In the genomic region with DNA sequence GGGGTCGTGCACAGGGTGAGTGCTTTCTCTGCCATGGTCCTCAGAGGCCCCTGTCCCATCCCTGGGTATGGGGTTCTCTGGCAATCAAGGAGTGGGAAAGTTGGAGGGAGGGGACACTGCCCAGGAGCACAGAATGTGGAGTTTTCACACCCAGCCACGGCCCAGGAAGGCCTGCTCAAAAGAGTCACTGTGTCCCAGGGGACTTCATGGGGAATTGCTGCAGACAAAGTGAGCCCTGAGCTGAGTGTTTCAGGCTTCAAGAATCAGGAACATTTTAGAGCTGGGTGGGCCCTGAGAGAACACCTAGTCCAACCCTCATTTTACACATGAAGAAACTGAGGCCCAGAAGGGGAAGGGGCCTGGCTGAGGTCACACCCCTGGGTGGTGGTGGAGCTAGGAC, we compare ENCODE assay signal across 17 cellular contexts.
"Had no signal": no experiment of that assay in that cellular context is flagged by ENCODE, and none has a peak within 500 bp of the region (broad histone marks: within the 10 kb centered on the region; RNA-seq: fewer than 3 reads in every experiment).

No MANE protein-coding gene starts in this region.

- H2AFZ ChIP-seq: neural progenitor cell, parathyroid adenoma had no signal

- H3K27ac ChIP-seq: brain microvascular endothelial cell, lower lobe of right lung, neural progenitor cell, parathyroid adenoma, tibial artery, uterus had no signal

- H3K9me3 ChIP-seq: lower lobe of right lung, tibial artery, uterus had no signal

- H3K9me3 Mint-ChIP-seq: activated T-helper 2 cell treated with anti-CD3 and anti-CD28 coated beads, Interferon-gamma antibody, Interleukin-2, Interleukin-4, amounts not matched to agents 10 μg/mL and 5 μg/mL and 100 μg/mL, durations not matched to agents 14 hours and 24 hours and 36 hours; mesothelial cell of epicardium; neural progenitor cell; T-helper 2 cell treated with Interferon-gamma antibody and Interleukin-4, amounts not matched to agents 5 μg/mL and 100 μg/mL, for 36 hours had no signal

- ATAC-seq: activated CD4-positive, CD25-positive, alpha-beta regulatory T cell treated with anti-CD3 and anti-CD28 coated beads, Interleukin-2, amount 50 U/mL, for 24 hours; left colon; lower lobe of right lung had no signal

- H3K27ac Mint-ChIP-seq: activated T-helper 2 cell treated with anti-CD3 and anti-CD28 coated beads, Interferon-gamma antibody, Interleukin-2, Interleukin-4, amounts not matched to agents 10 μg/mL and 5 μg/mL and 100 μg/mL, durations not matched to agents 14 hours and 24 hours and 36 hours; mesothelial cell of epicardium; neural progenitor cell; T-helper 2 cell treated with Interferon-gamma antibody and Interleukin-4, amounts not matched to agents 5 μg/mL and 100 μg/mL, for 36 hours had no signal

- H3K36me3 ChIP-seq: brain microvascular endothelial cell, neural progenitor cell, uterus had no signal

- H3K4me3 ChIP-seq: lower lobe of right lung, neural progenitor cell, tibial artery, uterus had no signal

- H3K4me3 Mint-ChIP-seq: mesothelial cell of epicardium; neural progenitor cell; T-helper 2 cell treated with Interferon-gamma antibody and Interleukin-4, amounts not matched to agents 5 μg/mL and 100 μg/mL, for 36 hours had no signal

- H3K9ac ChIP-seq: neural progenitor cell, parathyroid adenoma had no signal

- DNase-seq: activated CD4-positive, alpha-beta T cell treated with anti-CD3 and anti-CD28 coated beads, Interleukin-2, amount 50 U/mL, for 1 hour; activated naive CD4-positive, alpha-beta T cell treated with anti-CD3 and anti-CD28 coated beads, Interleukin-2, amount 50 U/mL, for 16 hours; brain microvascular endothelial cell; effector CD8-positive, alpha-beta T cell; foreskin melanocyte; left colon; lower lobe of right lung; stimulated activated CD4-positive, alpha-beta T cell treated with anti-CD3 and anti-CD28 coated beads, Interleukin-1b, Interleukin-23, amount 100 ng/mL, for 48 hours; SW 1271; uterus had no signal

- H3K27me3 ChIP-seq: brain microvascular endothelial cell, uterus had no signal

- H3K4me2 ChIP-seq: neural progenitor cell had no signal

- H3K36me3 Mint-ChIP-seq: neural progenitor cell had no signal
